ENCODE assay signal across 16 cellular contexts in genomic region chr1:56200921-56201320, GRCh38.
DNase-seq lines count a peak whose midpoint lies in the region; ATAC-seq and TF ChIP-seq lines count a peak whose summit lies in the region.
"Had no signal": no experiment of that assay in that cellular context is flagged by ENCODE, and none has a peak within 500 bp of the region (broad histone marks: within the 10 kb centered on the region; RNA-seq: fewer than 3 reads in every experiment).

No MANE protein-coding gene starts in this region.

- no peak overlapping the region for H2BK15ac ChIP-seq in mesendoderm (replicated peaks; ENCODE audit: low read depth)

- no peaks in the 10 kb centered on the region for H3K79me2 ChIP-seq in mesendoderm (ENCODE audit: control insufficient read depth, insufficient read depth, low read length)

- no peak for TF ChIP-seq CTCF in left ventricle myocardium inferior (IDR thresholded peaks at IDR 0.05; ENCODE audit: borderline replicate concordance)

- no peaks in the 10 kb centered on the region for H3K79me1 ChIP-seq in mesendoderm (ENCODE audit: low read length)

- no peaks in the 10 kb centered on the region for H3K36me3 Mint-ChIP-seq in naive thymus-derived CD8-positive, alpha-beta T cell
- H3K36me3 Mint-ChIP-seq: CD8-positive, alpha-beta T cell had no signal

- no peaks in the 10 kb centered on the region for H3K4me1 Mint-ChIP-seq in naive thymus-derived CD8-positive, alpha-beta T cell

- peaks cover 0 to 2% (median 0%) of the 10 kb centered on the region in 9 donors for H3K9me3 Mint-ChIP-seq in naive thymus-derived CD8-positive, alpha-beta T cell
- H3K9me3 Mint-ChIP-seq: CD8-positive, alpha-beta T cell had no signal

- POLR2A ChIA-PET in naive thymus-derived CD8-positive, alpha-beta T cell (lab: Charles Lee), result no interaction called here

- H4K8ac ChIP-seq in mesendoderm (ENCODE audit: low read depth, low read length), result peak overlapping the region; percentile 14

- ATAC-seq in left ventricle myocardium superior, result peak; percentile 63
- ATAC-seq in naive thymus-derived CD8-positive, alpha-beta T cell, result no peak
- ATAC-seq: CD8-positive, alpha-beta T cell; GM12878; K562 had no signal

- no peak overlapping the region for H2BK120ac ChIP-seq in mesendoderm (ENCODE audit: low read depth, low read length)

- no peak overlapping the region for H3K9ac ChIP-seq in mesendoderm (ENCODE audit: low read length)
- H3K9ac ChIP-seq: BLaER1 had no signal

- H2AK5ac ChIP-seq in mesendoderm (ENCODE audit: low read length), result no peak overlapping the region

- no peak overlapping the region for H4K5ac ChIP-seq in mesendoderm (ENCODE audit: low read length)

- H3K4me2 ChIP-seq in mesendoderm (ENCODE audit: low read length), result no peak overlapping the region
- H3K4me2 ChIP-seq: BLaER1 had no signal

- intact Hi-C loops in left ventricle myocardium superior (cut with micrococcal nuclease), result no loop called here
- intact Hi-C loops in left ventricle myocardium inferior (cut with micrococcal nuclease), result no loop called here

- peaks cover 0 to 6% (median 1%) of the 10 kb centered on the region in 5 donors for H3K27me3 Mint-ChIP-seq in naive thymus-derived CD8-positive, alpha-beta T cell

- H3K4me1 ChIP-seq in left ventricle myocardium inferior, result peaks cover 47% of the 10 kb centered on the region
- H3K4me1 ChIP-seq in mesendoderm (ENCODE audit: control insufficient read depth, low read depth, low read length), result no peaks in the 10 kb centered on the region
- H3K4me1 ChIP-seq: BLaER1, HAP-1 had no signal

- WGBS in mesendoderm (ENCODE audit: extremely low coverage, insufficient coverage, low lambda C conversion rate), result no CpG with 5 or more reads among the region's 2 CpGs

- no peak overlapping the region for H3K27ac Mint-ChIP-seq in naive thymus-derived CD8-positive, alpha-beta T cell
- H3K27ac Mint-ChIP-seq: CD8-positive, alpha-beta T cell had no signal

- no peak overlapping the region for H3K23ac ChIP-seq in mesendoderm (ENCODE audit: low read length)

- no peak overlapping the region for H2BK5ac ChIP-seq in mesendoderm (ENCODE audit: low read length)

- no peaks in the 10 kb centered on the region for H3K9me3 ChIP-seq in left ventricle myocardium inferior (replicated peaks)
- H3K9me3 ChIP-seq: BLaER1, HAP-1, SJCRH30 had no signal

- no peak overlapping the region for H3K4ac ChIP-seq in mesendoderm (ENCODE audit: low read depth, low read length)

- H3K18ac ChIP-seq in mesendoderm (ENCODE audit: low read length), result no peak overlapping the region

- H3K36me3 ChIP-seq in left ventricle myocardium inferior (no peaks in the 10 kb centered on the region), mesendoderm (ENCODE audit: control insufficient read depth, insufficient read depth, low read length) (no peaks in the 10 kb centered on the region)
- H3K36me3 ChIP-seq: BLaER1, HAP-1, SJCRH30 had no signal

- no peak overlapping the region for H3K56ac ChIP-seq in mesendoderm (ENCODE audit: low read length)

- H3K4me3 Mint-ChIP-seq in naive thymus-derived CD8-positive, alpha-beta T cell, result no peak overlapping the region
- H3K4me3 Mint-ChIP-seq: CD8-positive, alpha-beta T cell had no signal

- H3K27ac ChIP-seq in left ventricle myocardium inferior (replicated peaks) (no peak overlapping the region), mesendoderm (ENCODE audit: low read depth, low read length) (no peak overlapping the region)
- H3K27ac ChIP-seq: BLaER1, RWPE1, SJCRH30 had no signal

- no peak for DNase-seq in left ventricle myocardium superior
- DNase-seq in left ventricle myocardium inferior, result no peak
- peak; percentile 65 for DNase-seq in RPMI7951 (ENCODE audit: low read depth)
- DNase-seq in mesendoderm, result no peak
- DNase-seq in activated CD8-positive, alpha-beta memory T cell treated with anti-CD3 and anti-CD28 coated beads, Interleukin-2, amount 50 U/mL, for 48 hours, result no peak
- DNase-seq in naive thymus-derived CD8-positive, alpha-beta T cell, result no peak
- no peak for DNase-seq in LoVo (ENCODE audit: low spot score)
- DNase-seq in NOMO-1 (lab: John Stamatoyannopoulos, UW; ENCODE audit: unreplicated experiment in 2 of 2), result no peak
- DNase-seq: CD8-positive, alpha-beta T cell; NCI-H187 had no signal

- H3K4me3 ChIP-seq in left ventricle myocardium inferior (no peak overlapping the region), mesendoderm (ENCODE audit: low read length) (no peak overlapping the region)
- H3K4me3 ChIP-seq: BLaER1, GM12878, HAP-1, K562, SJCRH30 had no signal

- H3K27me3 ChIP-seq in left ventricle myocardium inferior (ENCODE audit: low read depth) (no peaks in the 10 kb centered on the region), mesendoderm (ENCODE audit: insufficient read depth, low read length, poor library complexity) (no peaks in the 10 kb centered on the region)
- H3K27me3 ChIP-seq: BLaER1, SJCRH30 had no signal
